Comparison of ENCODE assay signal across 1 cellular context in the genomic region with DNA sequence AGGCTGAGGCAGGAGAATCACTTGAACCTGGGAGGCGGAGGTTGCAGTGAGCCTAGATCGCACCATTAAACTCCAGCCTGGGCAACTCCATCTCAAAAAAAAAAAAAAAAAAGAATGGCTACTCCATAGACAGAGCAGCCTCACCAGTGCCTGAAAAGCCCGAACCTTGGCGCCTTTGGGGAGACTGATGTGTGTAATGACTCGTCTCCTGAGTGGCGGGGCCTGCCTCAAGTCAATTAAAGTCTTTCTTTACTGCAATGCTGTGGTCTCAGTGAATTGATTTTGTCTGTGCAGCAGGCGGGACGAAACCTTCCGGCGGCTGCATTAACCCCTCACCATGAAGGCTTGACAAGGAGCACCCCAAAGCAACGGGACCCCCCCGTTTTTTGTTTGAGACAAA.
TF ChIP-seq lines count a peak whose summit lies in the region.

No MANE protein-coding gene starts in this region.

TF ChIP-seq in HEK293, 187 proteins besides CTCF, POLR2A, EP300 and RAD21:
- TF ChIP-seq, protein P1, sequence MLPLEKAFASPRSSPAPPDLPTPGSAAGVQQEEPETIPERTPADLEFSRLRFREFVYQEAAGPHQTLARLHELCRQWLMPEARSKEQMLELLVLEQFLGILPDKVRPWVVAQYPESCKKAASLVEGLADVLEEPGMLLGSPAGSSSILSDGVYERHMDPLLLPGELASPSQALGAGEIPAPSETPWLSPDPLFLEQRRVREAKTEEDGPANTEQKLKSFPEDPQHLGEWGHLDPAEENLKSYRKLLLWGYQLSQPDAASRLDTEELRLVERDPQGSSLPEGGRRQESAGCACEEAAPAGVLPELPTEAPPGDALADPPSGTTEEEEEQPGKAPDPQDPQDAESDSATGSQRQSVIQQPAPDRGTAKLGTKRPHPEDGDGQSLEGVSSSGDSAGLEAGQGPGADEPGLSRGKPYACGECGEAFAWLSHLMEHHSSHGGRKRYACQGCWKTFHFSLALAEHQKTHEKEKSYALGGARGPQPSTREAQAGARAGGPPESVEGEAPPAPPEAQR (tag by site-specific recombination; IDR thresholded peaks at IDR 0.05): no peak
- no peak for TF ChIP-seq ZNF677 (tag by site-specific recombination; IDR thresholded peaks at IDR 0.05)
- TF ChIP-seq, protein P2, sequence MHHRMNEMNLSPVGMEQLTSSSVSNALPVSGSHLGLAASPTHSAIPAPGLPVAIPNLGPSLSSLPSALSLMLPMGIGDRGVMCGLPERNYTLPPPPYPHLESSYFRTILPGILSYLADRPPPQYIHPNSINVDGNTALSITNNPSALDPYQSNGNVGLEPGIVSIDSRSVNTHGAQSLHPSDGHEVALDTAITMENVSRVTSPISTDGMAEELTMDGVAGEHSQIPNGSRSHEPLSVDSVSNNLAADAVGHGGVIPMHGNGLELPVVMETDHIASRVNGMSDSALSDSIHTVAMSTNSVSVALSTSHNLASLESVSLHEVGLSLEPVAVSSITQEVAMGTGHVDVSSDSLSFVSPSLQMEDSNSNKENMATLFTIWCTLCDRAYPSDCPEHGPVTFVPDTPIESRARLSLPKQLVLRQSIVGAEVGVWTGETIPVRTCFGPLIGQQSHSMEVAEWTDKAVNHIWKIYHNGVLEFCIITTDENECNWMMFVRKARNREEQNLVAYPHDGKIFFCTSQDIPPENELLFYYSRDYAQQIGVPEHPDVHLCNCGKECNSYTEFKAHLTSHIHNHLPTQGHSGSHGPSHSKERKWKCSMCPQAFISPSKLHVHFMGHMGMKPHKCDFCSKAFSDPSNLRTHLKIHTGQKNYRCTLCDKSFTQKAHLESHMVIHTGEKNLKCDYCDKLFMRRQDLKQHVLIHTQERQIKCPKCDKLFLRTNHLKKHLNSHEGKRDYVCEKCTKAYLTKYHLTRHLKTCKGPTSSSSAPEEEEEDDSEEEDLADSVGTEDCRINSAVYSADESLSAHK (tag by site-specific recombination; IDR thresholded peaks at IDR 0.05): no peak
- no peak for TF ChIP-seq MYNN (tag by site-specific recombination; IDR thresholded peaks at IDR 0.05; ENCODE audit: borderline replicate concordance)
- TF ChIP-seq ZNF394 (tag by site-specific recombination; IDR thresholded peaks at IDR 0.05; ENCODE audit: borderline replicate concordance): 0 out of 2 replicates have a peak, but pooled peaks have one; percentile 45
- no peak for TF ChIP-seq ZNF19 (tag by site-specific recombination; IDR thresholded peaks at IDR 0.05; ENCODE audit: low read depth)
- TF ChIP-seq, protein P3, sequence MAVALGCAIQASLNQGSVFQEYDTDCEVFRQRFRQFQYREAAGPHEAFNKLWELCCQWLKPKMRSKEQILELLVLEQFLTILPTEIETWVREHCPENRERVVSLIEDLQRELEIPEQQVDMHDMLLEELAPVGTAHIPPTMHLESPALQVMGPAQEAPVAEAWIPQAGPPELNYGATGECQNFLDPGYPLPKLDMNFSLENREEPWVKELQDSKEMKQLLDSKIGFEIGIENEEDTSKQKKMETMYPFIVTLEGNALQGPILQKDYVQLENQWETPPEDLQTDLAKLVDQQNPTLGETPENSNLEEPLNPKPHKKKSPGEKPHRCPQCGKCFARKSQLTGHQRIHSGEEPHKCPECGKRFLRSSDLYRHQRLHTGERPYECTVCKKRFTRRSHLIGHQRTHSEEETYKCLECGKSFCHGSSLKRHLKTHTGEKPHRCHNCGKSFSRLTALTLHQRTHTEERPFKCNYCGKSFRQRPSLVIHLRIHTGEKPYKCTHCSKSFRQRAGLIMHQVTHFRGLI (tag by site-specific recombination; IDR thresholded peaks at IDR 0.05): peak; percentile 46; the same call in 1 of the 2 replicates
- no peak for TF ChIP-seq ZNF510 (tag by site-specific recombination; IDR thresholded peaks at IDR 0.05; ENCODE audit: insufficient replicate concordance)
- TF ChIP-seq, protein P4, sequence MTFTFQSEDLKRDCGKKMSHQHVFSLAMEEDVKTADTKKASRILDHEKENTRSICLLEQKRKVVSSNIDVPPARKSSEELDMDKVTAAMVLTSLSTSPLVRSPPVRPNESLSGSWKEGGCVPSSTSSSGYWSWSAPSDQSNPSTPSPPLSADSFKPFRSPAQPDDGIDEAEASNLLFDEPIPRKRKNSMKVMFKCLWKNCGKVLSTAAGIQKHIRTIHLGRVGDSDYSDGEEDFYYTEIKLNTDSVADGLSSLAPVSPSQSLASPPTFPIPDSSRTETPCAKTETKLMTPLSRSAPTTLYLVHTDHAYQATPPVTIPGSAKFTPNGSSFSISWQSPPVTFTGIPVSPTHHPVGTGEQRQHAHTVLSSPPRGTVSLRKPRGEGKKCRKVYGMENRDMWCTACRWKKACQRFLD (tag by site-specific recombination; IDR thresholded peaks at IDR 0.05): no peak
- TF ChIP-seq OVOL3 (tag by site-specific recombination; IDR thresholded peaks at IDR 0.05): no peak
- 0 out of 2 replicates have a peak, but pooled peaks have one; percentile 18 for TF ChIP-seq ZNF335 (tag by site-specific recombination; conservative IDR thresholded peaks at IDR 0.05)
- no peak for TF ChIP-seq ZNF558 (tag by site-specific recombination; IDR thresholded peaks at IDR 0.05)
- TF ChIP-seq ZNF621 (tag by site-specific recombination; IDR thresholded peaks at IDR 0.05): no peak
TF ChIP-seq in HEK293: peak in this region for 3.
